Comparison of ENCODE assay signal across 24 cellular contexts in genomic region chr6:15554728-15555100, GRCh38.
"Had no signal": no experiment of that assay in that cellular context is flagged by ENCODE, and none has a peak within 500 bp of the region (broad histone marks: within the 10 kb centered on the region; RNA-seq: fewer than 3 reads in every experiment).

No MANE protein-coding gene starts in this region.

- H3K4me1 Mint-ChIP-seq: activated CD4-positive, alpha-beta memory T cell treated with anti-CD3 and anti-CD28 coated beads, Interleukin-2, amount 10 ng/mL, durations not matched to agents 7 days and 5 days; activated naive CD4-positive, alpha-beta T cell treated with anti-CD3 and anti-CD28 coated beads, Interleukin-2, amount 10 ng/mL, durations not matched to agents 7 days and 5 days had no signal

- H3K27me3 Mint-ChIP-seq: activated CD4-positive, alpha-beta memory T cell treated with anti-CD3 and anti-CD28 coated beads, Interleukin-2, amount 10 ng/mL, durations not matched to agents 7 days and 5 days; activated CD4-positive, alpha-beta T cell treated with anti-CD3 and anti-CD28 coated beads for 36 hours; activated naive CD4-positive, alpha-beta T cell treated with anti-CD3 and anti-CD28 coated beads, Interleukin-2, amount 10 ng/mL, durations not matched to agents 7 days and 5 days; activated naive CD8-positive, alpha-beta T cell treated with anti-CD3 and anti-CD28 coated beads for 36 hours; T-helper 17 cell had no signal

- H3K27ac Mint-ChIP-seq: activated CD4-positive, alpha-beta memory T cell treated with anti-CD3 and anti-CD28 coated beads, Interleukin-2, amount 10 ng/mL, durations not matched to agents 7 days and 5 days; activated CD4-positive, alpha-beta T cell treated with anti-CD3 and anti-CD28 coated beads for 36 hours; activated naive CD4-positive, alpha-beta T cell treated with anti-CD3 and anti-CD28 coated beads, Interleukin-2, amount 10 ng/mL, durations not matched to agents 7 days and 5 days; activated naive CD8-positive, alpha-beta T cell treated with anti-CD3 and anti-CD28 coated beads for 36 hours; activated T-helper 2 cell treated with anti-CD3 and anti-CD28 coated beads, Interferon-gamma antibody, Interleukin-2, Interleukin-4, amounts not matched to agents 10 μg/mL and 5 μg/mL and 100 μg/mL, durations not matched to agents 14 hours and 24 hours and 36 hours; T-helper 17 cell had no signal

- ATAC-seq: activated CD4-positive, alpha-beta T cell treated with anti-CD3 and anti-CD28 coated beads for 36 hours; T-helper 17 cell had no signal

- H3K36me3 Mint-ChIP-seq: activated naive CD4-positive, alpha-beta T cell treated with anti-CD3 and anti-CD28 coated beads, Interleukin-2, amount 10 ng/mL, durations not matched to agents 7 days and 5 days had no signal

- DNase-seq: activated CD4-positive, alpha-beta memory T cell treated with anti-CD3 and anti-CD28 coated beads, Interleukin-2, amount 10 ng/mL, durations not matched to agents 7 days and 5 days; activated CD4-positive, alpha-beta T cell treated with anti-CD3 and anti-CD28 coated beads for 36 hours; activated CD4-positive, alpha-beta T cell treated with anti-CD3 and anti-CD28 coated beads, Interleukin-2, amount 50 U/mL, for 1 hour; activated CD4-positive, CD25-positive, alpha-beta regulatory T cell; activated gamma-delta T cell treated with Interleukin-2 at 50 U/mL for 16 hours; activated naive CD4-positive, alpha-beta T cell treated with anti-CD3 and anti-CD28 coated beads, Interleukin-2, amount 10 ng/mL, durations not matched to agents 7 days and 5 days; activated naive CD8-positive, alpha-beta T cell treated with anti-CD3 and anti-CD28 coated beads for 36 hours; activated T-cell treated with anti-CD3 and anti-CD28 coated beads for 4 hours; activated T-cell treated with anti-CD3 and anti-CD28 coated beads, Interleukin-2, amount 50 U/mL, for 48 hours; caudate nucleus; KG1; NCI-H1092 treated with DMSO at 0.1 percent for 48 hours; NCI-H1417 treated with DMSO at 0.1 percent for 48 hours; NCI-H1694; NCI-H2029; NCI-H2107; NCI-H2171 treated with DMSO at 0.1 percent for 48 hours; NCI-H526 treated with DMSO at 0.1 percent for 48 hours; NCI-H82; SIG-M5; T-helper 17 cell; T-helper 9 cell had no signal

- H3K4me3 Mint-ChIP-seq: activated CD4-positive, alpha-beta memory T cell treated with anti-CD3 and anti-CD28 coated beads, Interleukin-2, amount 10 ng/mL, durations not matched to agents 7 days and 5 days; activated CD4-positive, alpha-beta T cell treated with anti-CD3 and anti-CD28 coated beads for 36 hours; activated naive CD4-positive, alpha-beta T cell treated with anti-CD3 and anti-CD28 coated beads, Interleukin-2, amount 10 ng/mL, durations not matched to agents 7 days and 5 days; activated naive CD8-positive, alpha-beta T cell treated with anti-CD3 and anti-CD28 coated beads for 36 hours; T-helper 17 cell had no signal

- H3K9me3 Mint-ChIP-seq: activated CD4-positive, alpha-beta memory T cell treated with anti-CD3 and anti-CD28 coated beads, Interleukin-2, amount 10 ng/mL, durations not matched to agents 7 days and 5 days; activated naive CD4-positive, alpha-beta T cell treated with anti-CD3 and anti-CD28 coated beads, Interleukin-2, amount 10 ng/mL, durations not matched to agents 7 days and 5 days; activated naive CD8-positive, alpha-beta T cell treated with anti-CD3 and anti-CD28 coated beads for 36 hours; activated T-helper 2 cell treated with anti-CD3 and anti-CD28 coated beads, Interferon-gamma antibody, Interleukin-2, Interleukin-4, amounts not matched to agents 10 μg/mL and 5 μg/mL and 100 μg/mL, durations not matched to agents 14 hours and 24 hours and 36 hours had no signal

- FAIRE-seq: TTC549 had no signal
